In genomic region chr10:110840923-110841428, GRCh38 we compare ENCODE assay signal across 1 cellular context.
A peak's percentile ranks its signal among the peaks of the same experiment; 100 is the strongest.
TF ChIP-seq lines count a peak whose summit lies in the region.

No MANE protein-coding gene starts in this region.

TF ChIP-seq in HepG2, 621 proteins besides CTCF, POLR2A, EP300 and RAD21 (continued from another document):
- TF ChIP-seq, protein P1, sequence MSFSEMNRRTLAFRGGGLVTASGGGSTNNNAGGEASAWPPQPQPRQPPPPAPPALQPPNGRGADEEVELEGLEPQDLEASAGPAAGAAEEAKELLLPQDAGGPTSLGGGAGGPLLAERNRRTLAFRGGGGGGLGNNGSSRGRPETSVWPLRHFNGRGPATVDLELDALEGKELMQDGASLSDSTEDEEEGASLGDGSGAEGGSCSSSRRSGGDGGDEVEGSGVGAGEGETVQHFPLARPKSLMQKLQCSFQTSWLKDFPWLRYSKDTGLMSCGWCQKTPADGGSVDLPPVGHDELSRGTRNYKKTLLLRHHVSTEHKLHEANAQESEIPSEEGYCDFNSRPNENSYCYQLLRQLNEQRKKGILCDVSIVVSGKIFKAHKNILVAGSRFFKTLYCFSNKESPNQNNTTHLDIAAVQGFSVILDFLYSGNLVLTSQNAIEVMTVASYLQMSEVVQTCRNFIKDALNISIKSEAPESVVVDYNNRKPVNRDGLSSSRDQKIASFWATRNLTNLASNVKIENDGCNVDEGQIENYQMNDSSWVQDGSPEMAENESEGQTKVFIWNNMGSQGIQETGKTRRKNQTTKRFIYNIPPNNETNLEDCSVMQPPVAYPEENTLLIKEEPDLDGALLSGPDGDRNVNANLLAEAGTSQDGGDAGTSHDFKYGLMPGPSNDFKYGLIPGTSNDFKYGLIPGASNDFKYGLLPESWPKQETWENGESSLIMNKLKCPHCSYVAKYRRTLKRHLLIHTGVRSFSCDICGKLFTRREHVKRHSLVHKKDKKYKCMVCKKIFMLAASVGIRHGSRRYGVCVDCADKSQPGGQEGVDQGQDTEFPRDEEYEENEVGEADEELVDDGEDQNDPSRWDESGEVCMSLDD (CRISPR knock-in tag; IDR thresholded peaks at IDR 0.05; ENCODE audit: borderline replicate concordance) = no peak
- TF ChIP-seq ZNF354B (CRISPR knock-in tag; IDR thresholded peaks at IDR 0.05) (no peak), SRSF4 (IDR thresholded peaks at IDR 0.05; ENCODE audit: low read depth, low read length, poor library complexity, severe bottlenecking) (no peak), NFKB2 (CRISPR knock-in tag; IDR thresholded peaks at IDR 0.05; ENCODE audit: borderline replicate concordance) (0 out of 2 replicates have a peak, but pooled peaks have one; percentile 14), NR2C2 (CRISPR knock-in tag; IDR thresholded peaks at IDR 0.05; ENCODE audit: borderline replicate concordance) (no peak), JARID2 (CRISPR knock-in tag; IDR thresholded peaks at IDR 0.05; ENCODE audit: insufficient replicate concordance) (no peak), ZBTB37 (CRISPR knock-in tag; IDR thresholded peaks at IDR 0.05) (no peak), RFX5 (IDR thresholded peaks at IDR 0.05; ENCODE audit: low read depth, low read length) (no peak), AGO2 (optimal IDR thresholded peaks at IDR 0.05; ENCODE audit: low read depth, low read length) (no peak), ZNF770 (CRISPR knock-in tag; IDR thresholded peaks at IDR 0.05) (peak; percentile 79), MTERF4 (CRISPR knock-in tag; IDR thresholded peaks at IDR 0.05) (0 out of 2 replicates have a peak, but pooled peaks have one; percentile 1), CEBPB (IDR thresholded peaks at IDR 0.05; ENCODE audit: borderline replicate concordance, low read depth, low read length) (no peak)
